38 cellular contexts compared by ENCODE assay signal in genomic region chr18:69483574-69483973, GRCh38.
"Had no signal": no experiment of that assay in that cellular context is flagged by ENCODE, and none has a peak within 500 bp of the region (broad histone marks: within the 10 kb centered on the region; RNA-seq: fewer than 3 reads in every experiment).

No MANE protein-coding gene starts in this region.

- H3K4me1 ChIP-seq: adrenal gland, ascending aorta, body of pancreas, breast epithelium had no signal

- H3K36me3 Mint-ChIP-seq: activated naive CD4-positive, alpha-beta T cell treated with anti-CD3 and anti-CD28 coated beads, Interleukin-2, amount 10 ng/mL, durations not matched to agents 7 days and 5 days; activated naive CD4-positive, alpha-beta T cell treated with anti-CD3 and anti-CD28 coated beads, Interleukin-2, amount 50 U/mL, for 24 hours; activated naive CD4-positive, alpha-beta T cell treated with anti-CD3 and anti-CD28 coated beads, Interleukin-2, amount 50 U/mL, for 72 hours; activated naive CD8-positive, alpha-beta T cell; activated naive CD8-positive, alpha-beta T cell treated with anti-CD3 and anti-CD28 coated beads for 36 hours; activated naive CD8-positive, alpha-beta T cell treated with anti-CD3 and anti-CD28 coated beads, Interleukin-2, amount 10 ng/mL, durations not matched to agents 7 days and 5 days had no signal

- H3K4me1 Mint-ChIP-seq: activated naive CD4-positive, alpha-beta T cell treated with anti-CD3 and anti-CD28 coated beads, Interleukin-2, amount 10 ng/mL, durations not matched to agents 7 days and 5 days; activated naive CD4-positive, alpha-beta T cell treated with anti-CD3 and anti-CD28 coated beads, Interleukin-2, amount 50 U/mL, for 24 hours; activated naive CD8-positive, alpha-beta T cell treated with anti-CD3 and anti-CD28 coated beads for 36 hours; activated naive CD8-positive, alpha-beta T cell treated with anti-CD3 and anti-CD28 coated beads, Interleukin-2, amount 10 ng/mL, durations not matched to agents 7 days and 5 days; activated naive CD8-positive, alpha-beta T cell treated with anti-CD3 and anti-CD28 coated beads, Interleukin-2, amount 50 U/mL, for 24 hours; activated T-helper 17 cell treated with anti-CD3 and anti-CD28 coated beads, Interleukin-2, amount 50 U/mL, for 72 hours; brain; central memory CD8-positive, alpha-beta T cell had no signal

- H3K27ac Mint-ChIP-seq: activated naive CD4-positive, alpha-beta T cell treated with anti-CD3 and anti-CD28 coated beads for 36 hours; activated naive CD4-positive, alpha-beta T cell treated with anti-CD3 and anti-CD28 coated beads, Interleukin-2, amount 10 ng/mL, durations not matched to agents 7 days and 5 days; activated naive CD4-positive, alpha-beta T cell treated with anti-CD3 and anti-CD28 coated beads, Interleukin-2, amount 50 U/mL, for 24 hours; activated naive CD4-positive, alpha-beta T cell treated with anti-CD3 and anti-CD28 coated beads, Interleukin-2, amount 50 U/mL, for 72 hours; activated naive CD8-positive, alpha-beta T cell; activated naive CD8-positive, alpha-beta T cell treated with anti-CD3 and anti-CD28 coated beads for 36 hours; activated naive CD8-positive, alpha-beta T cell treated with anti-CD3 and anti-CD28 coated beads, Interleukin-2, amount 10 ng/mL, durations not matched to agents 7 days and 5 days; activated T-cell treated with anti-CD3 and anti-CD28 coated beads, Interleukin-2, amount 50 U/mL, for 24 hours; activated T-cell treated with anti-CD3 and anti-CD28 coated beads, Interleukin-2, amount 50 U/mL, for 72 hours; activated T-helper 1 cell treated with anti-CD3 and anti-CD28 coated beads, Interleukin-12 subunit alpha, Interleukin-12 subunit beta, Interleukin-2, Interleukin-4 antibody, amounts not matched to agents 30 ng/mL and 10 ng/mL and 1 ng/mL, durations not matched to agents 14 hours and 24 hours and 36 hours; activated T-helper 17 cell treated with anti-CD3 and anti-CD28 coated beads, Interleukin-2, amount 50 U/mL, for 72 hours; activated T-helper 2 cell treated with anti-CD3 and anti-CD28 coated beads, Interferon-gamma antibody, Interleukin-2, Interleukin-4, amounts not matched to agents 10 μg/mL and 5 μg/mL and 100 μg/mL, durations not matched to agents 14 hours and 24 hours and 36 hours had no signal

- H3K9me3 Mint-ChIP-seq: activated naive CD4-positive, alpha-beta T cell treated with anti-CD3 and anti-CD28 coated beads, Interleukin-2, amount 10 ng/mL, durations not matched to agents 7 days and 5 days; activated naive CD4-positive, alpha-beta T cell treated with anti-CD3 and anti-CD28 coated beads, Interleukin-2, amount 50 U/mL, for 24 hours; activated naive CD8-positive, alpha-beta T cell treated with anti-CD3 and anti-CD28 coated beads for 36 hours; activated naive CD8-positive, alpha-beta T cell treated with anti-CD3 and anti-CD28 coated beads, Interleukin-2, amount 10 ng/mL, durations not matched to agents 7 days and 5 days; activated naive CD8-positive, alpha-beta T cell treated with anti-CD3 and anti-CD28 coated beads, Interleukin-2, amount 50 U/mL, for 24 hours; activated T-cell treated with anti-CD3 and anti-CD28 coated beads, Interleukin-2, amount 50 U/mL, for 24 hours; activated T-cell treated with anti-CD3 and anti-CD28 coated beads, Interleukin-2, amount 50 U/mL, for 72 hours; activated T-helper 1 cell treated with anti-CD3 and anti-CD28 coated beads, Interleukin-12 subunit alpha, Interleukin-12 subunit beta, Interleukin-2, Interleukin-4 antibody, amounts not matched to agents 30 ng/mL and 10 ng/mL and 1 ng/mL, durations not matched to agents 14 hours and 24 hours and 36 hours; activated T-helper 2 cell treated with anti-CD3 and anti-CD28 coated beads, Interferon-gamma antibody, Interleukin-2, Interleukin-4, amounts not matched to agents 10 μg/mL and 5 μg/mL and 100 μg/mL, durations not matched to agents 14 hours and 24 hours and 36 hours; central memory CD8-positive, alpha-beta T cell had no signal

- H3K9me3 ChIP-seq: adrenal gland, ascending aorta, body of pancreas had no signal

- H3K27me3 Mint-ChIP-seq: brain had no signal

- H3K36me3 ChIP-seq: adrenal gland, ascending aorta, brain microvascular endothelial cell, breast epithelium, cardiac muscle cell had no signal

- H3K27ac ChIP-seq: adrenal gland, ascending aorta, body of pancreas, brain microvascular endothelial cell, breast epithelium, cardiac muscle cell had no signal

- H3K4me3 Mint-ChIP-seq: activated naive CD4-positive, alpha-beta T cell treated with anti-CD3 and anti-CD28 coated beads for 36 hours; activated naive CD4-positive, alpha-beta T cell treated with anti-CD3 and anti-CD28 coated beads, Interleukin-2, amount 10 ng/mL, durations not matched to agents 7 days and 5 days; activated naive CD4-positive, alpha-beta T cell treated with anti-CD3 and anti-CD28 coated beads, Interleukin-2, amount 50 U/mL, for 24 hours; activated naive CD8-positive, alpha-beta T cell; activated naive CD8-positive, alpha-beta T cell treated with anti-CD3 and anti-CD28 coated beads for 36 hours; activated naive CD8-positive, alpha-beta T cell treated with anti-CD3 and anti-CD28 coated beads, Interleukin-2, amount 10 ng/mL, durations not matched to agents 7 days and 5 days; activated naive CD8-positive, alpha-beta T cell treated with anti-CD3 and anti-CD28 coated beads, Interleukin-2, amount 50 U/mL, for 24 hours; activated T-cell treated with anti-CD3 and anti-CD28 coated beads, Interleukin-2, amount 50 U/mL, for 24 hours; activated T-cell treated with anti-CD3 and anti-CD28 coated beads, Interleukin-2, amount 50 U/mL, for 4 hours; activated T-cell treated with anti-CD3 and anti-CD28 coated beads, Interleukin-2, amount 50 U/mL, for 72 hours; activated T-helper 1 cell treated with anti-CD3 and anti-CD28 coated beads, Interleukin-12 subunit alpha, Interleukin-12 subunit beta, Interleukin-2, Interleukin-4 antibody, amounts not matched to agents 30 ng/mL and 10 ng/mL and 1 ng/mL, durations not matched to agents 14 hours and 24 hours and 36 hours; activated T-helper 17 cell treated with anti-CD3 and anti-CD28 coated beads, Interleukin-2, amount 50 U/mL, for 72 hours; brain; central memory CD8-positive, alpha-beta T cell had no signal

- ATAC-seq: activated naive CD4-positive, alpha-beta T cell treated with anti-CD3 and anti-CD28 coated beads, Interleukin-2, amount 50 U/mL, for 72 hours; activated naive CD8-positive, alpha-beta T cell treated with anti-CD3 and anti-CD28 coated beads, Interleukin-2, amount 50 U/mL, for 24 hours; activated T-cell treated with anti-CD3 and anti-CD28 coated beads, Interleukin-2, amount 50 U/mL, for 4 hours; activated T-cell treated with anti-CD3 and anti-CD28 coated beads, Interleukin-2, amount 50 U/mL, for 72 hours; activated T-helper 17 cell treated with anti-CD3 and anti-CD28 coated beads, Interleukin-2, amount 50 U/mL, for 72 hours; body of pancreas had no signal

- H3K4me3 ChIP-seq: adrenal gland, ascending aorta, body of pancreas, breast epithelium, cardiac muscle cell had no signal

- H3K27me3 ChIP-seq: adrenal gland, ascending aorta, body of pancreas, brain microvascular endothelial cell, breast epithelium, cardiac muscle cell had no signal

- DNase-seq: activated effector memory CD4-positive, alpha-beta T cell treated with anti-CD3 and anti-CD28 coated beads, Interleukin-2, amount 50 U/mL, for 16 hours; activated effector memory CD4-positive, alpha-beta T cell treated with Interleukin-2 at 50 U/mL for 16 hours; activated gamma-delta T cell; activated gamma-delta T cell treated with Interleukin-2 at 50 U/mL for 16 hours; activated naive CD4-positive, alpha-beta T cell; activated naive CD4-positive, alpha-beta T cell treated with anti-CD3 and anti-CD28 coated beads for 36 hours; activated naive CD4-positive, alpha-beta T cell treated with anti-CD3 and anti-CD28 coated beads, Interleukin-2, amount 10 ng/mL, durations not matched to agents 7 days and 5 days; activated naive CD4-positive, alpha-beta T cell treated with anti-CD3 and anti-CD28 coated beads, Interleukin-2, amount 50 U/mL, for 16 hours; activated naive CD4-positive, alpha-beta T cell treated with Interleukin-2 at 50 U/mL for 16 hours; activated naive CD8-positive, alpha-beta T cell treated with anti-CD3 and anti-CD28 coated beads for 36 hours; activated naive CD8-positive, alpha-beta T cell treated with anti-CD3 and anti-CD28 coated beads, Interleukin-2, amount 10 ng/mL, durations not matched to agents 7 days and 5 days; activated naive CD8-positive, alpha-beta T cell treated with anti-CD3 and anti-CD28 coated beads, Interleukin-2, amount 50 U/mL, for 24 hours; activated T-cell treated with anti-CD3 and anti-CD28 coated beads, Interleukin-2, amount 50 U/mL, for 1 hour; activated T-cell treated with anti-CD3 and anti-CD28 coated beads, Interleukin-2, amount 50 U/mL, for 24 hours; activated T-cell treated with anti-CD3 and anti-CD28 coated beads, Interleukin-2, amount 50 U/mL, for 4 hours; activated T-cell treated with anti-CD3 and anti-CD28 coated beads, Interleukin-2, amount 50 U/mL, for 48 hours; activated T-cell treated with anti-CD3 and anti-CD28 coated beads, Interleukin-2, amount 50 U/mL, for 72 hours; adrenal gland; amniotic stem cell; amygdala; anterior cingulate cortex; aorta; body of pancreas; brain microvascular endothelial cell; caudate nucleus; central memory CD4-positive, alpha-beta T cell; cerebellar nuclear complex had no signal
